13 cellular contexts compared by ENCODE assay signal in genomic region chr3:189573004-189573403, GRCh38. TPM values are rescaled to one million over a fixed set of nuclear protein-coding genes. Genes with fewer than 3 reads are reported as not detected.
DNase-seq lines count a peak whose midpoint lies in the region; ATAC-seq, FAIRE-seq and TF ChIP-seq lines count a peak whose summit lies in the region.
"Had no signal": no experiment of that assay in that cellular context is flagged by ENCODE, and none has a peak within 500 bp of the region (broad histone marks: within the 10 kb centered on the region; RNA-seq: fewer than 3 reads in every experiment).

No MANE protein-coding gene starts in this region.

- ATAC-seq in GM21367 (IDR thresholded peaks at IDR 0.05; ENCODE audit: unreplicated experiment) (peak; percentile 39), HG03159 (IDR thresholded peaks at IDR 0.05; ENCODE audit: unreplicated experiment) (peak; percentile 38), omental fat pad (ENCODE audit: low FRiP score) (no peak)

- no peak for TF ChIP-seq POLR2A in GM12891 (IDR thresholded peaks at IDR 0.05; ENCODE audit: low read depth, low read length)

- DNase-seq in GM12891 (ENCODE audit: insufficient read length, low spot score) (no peak), epithelial cell of prostate (ENCODE audit: low read depth, low spot score) (no peak), omental fat pad (ENCODE audit: low spot score) (no peak), DMS114 treated with DMSO at 0.1 percent for 48 hours (lab: John Stamatoyannopoulos, UW; ENCODE audit: unreplicated experiment) (no peak)
- DNase-seq in activated CD8-positive, alpha-beta memory T cell treated with anti-CD3 and anti-CD28 coated beads, Interleukin-2, amount 50 U/mL, for 4 hours, result no peak
- no peak for DNase-seq in activated CD8-positive, alpha-beta memory T cell treated with anti-CD3 and anti-CD28 coated beads for 24 hours
- DNase-seq: activated naive CD4-positive, alpha-beta T cell treated with anti-CD3 and anti-CD28 coated beads, Interleukin-2, amount 50 U/mL, for 16 hours; CD4-positive, CD25-positive, alpha-beta regulatory T cell; sigmoid colon had no signal

- no peak for TF ChIP-seq CTCF in omental fat pad (IDR thresholded peaks at IDR 0.05)

- FAIRE-seq in GM12891 (lab: Jason Lieb, UNC), result peak; percentile 43

- H3K27ac ChIP-seq in epithelial cell of prostate, result peak overlapping the region; percentile 80
- H3K27ac ChIP-seq: hepatocyte, sigmoid colon had no signal

TF ChIP-seq in GM12891, 5 proteins besides CTCF, POLR2A, EP300 and RAD21:
- TF ChIP-seq SPI1 (IDR thresholded peaks at IDR 0.05; ENCODE audit: low read depth, low read length), result peak; percentile 87
- no peak for TF ChIP-seq POLR2AphosphoS5 (IDR thresholded peaks at IDR 0.05; ENCODE audit: low read depth, low read length)

RNA-seq across cellular contexts. Expression of gene TP63, which starts 58.2 kb away (rescaled TPM):
- 4.3 TPM for polyA plus RNA-seq in GM12891 (2012; ENCODE audit: low read depth, missing spikeins)
- total RNA-seq in omental fat pad, result under 1 TPM in 2 of 4 donors, not detected in 2; 0.19 to 0.24 TPM
- total RNA-seq: SK-MEL-5 had no signal
